ENCODE assay signal across 17 cellular contexts in the genomic region with DNA sequence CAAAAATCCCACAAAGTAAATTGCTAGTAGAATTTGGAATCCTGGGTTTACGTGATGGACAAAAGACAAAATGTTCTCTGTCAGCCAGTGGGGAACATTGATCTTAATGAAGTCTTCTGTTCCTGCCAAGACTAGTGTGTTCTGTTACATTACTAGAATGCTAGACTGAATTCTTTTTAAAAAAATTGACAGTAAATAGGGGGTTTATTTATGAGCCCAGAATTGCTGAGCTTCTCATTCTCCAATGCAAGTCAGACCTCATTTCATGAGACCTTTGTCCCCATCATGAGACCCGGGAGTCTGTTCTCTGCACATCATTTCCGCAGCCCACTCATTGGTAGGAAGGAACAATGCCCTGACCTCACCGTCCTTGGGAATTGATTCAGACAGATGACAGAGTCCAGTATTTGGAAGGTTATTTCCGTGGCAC.
DNase-seq lines count a peak whose midpoint lies in the region; ATAC-seq, FAIRE-seq and TF ChIP-seq lines count a peak whose summit lies in the region.
"Had no signal": no experiment of that assay in that cellular context is flagged by ENCODE, and none has a peak within 500 bp of the region (broad histone marks: within the 10 kb centered on the region; RNA-seq: fewer than 3 reads in every experiment).

No MANE protein-coding gene starts in this region.

- POLR2A ChIA-PET in Caco-2 (lab: Charles Lee): no interaction called here

- H3K36me3 ChIP-seq in gastroesophageal sphincter (peaks cover 0 to 77% of the 10 kb centered on the region in 2 donors), ovary (no peaks in the 10 kb centered on the region), small intestine (ENCODE audit: control insufficient read depth in 2 of 2, insufficient read depth in 2 of 2, low read length in 2 of 2) (peaks cover 5 to 8% of the 10 kb centered on the region in 2 donors), Caco-2 (ENCODE audit: control insufficient read depth, insufficient read depth, low read length) (peaks cover 4% of the 10 kb centered on the region)

- H3K27ac ChIP-seq in gastroesophageal sphincter (peak overlapping the region; percentile 73 to 86 (median 74)), ovary (peak overlapping the region in 1 of 2 donors; percentile 38), small intestine (ENCODE audit: low read depth in 1 of 2, low read length in 1 of 2) (no peak overlapping the region)

- H3K36me3 Mint-ChIP-seq in Caco-2 (ENCODE audit: insufficient read depth, unreplicated experiment): peaks cover 59% of the 10 kb centered on the region

- H3K4me3 ChIP-seq in gastroesophageal sphincter: no peak overlapping the region
- no peak overlapping the region for H3K4me3 ChIP-seq in ovary
- no peak overlapping the region for H3K4me3 ChIP-seq in small intestine (ENCODE audit: low read depth in 1 of 2, low read length in 2 of 2)
- no peak overlapping the region for H3K4me3 ChIP-seq in Caco-2 (ENCODE audit: low read depth, low read length)

- H3K4me1 ChIP-seq in gastroesophageal sphincter (peaks cover 0 to 50% (median 5%) of the 10 kb centered on the region in 3 donors), ovary (ENCODE audit: insufficient read depth) (peaks cover 19% of the 10 kb centered on the region), small intestine (ENCODE audit: control insufficient read depth in 2 of 2, insufficient read depth in 1 of 2, low read depth in 1 of 2, low read length in 1 of 2) (no peaks in the 10 kb centered on the region), Caco-2 (0 out of 2 replicates have a peak, but pooled peaks cover 9% of the 10 kb centered on the region)

- no peak for TF ChIP-seq POLR2A in gastroesophageal sphincter (IDR thresholded peaks at IDR 0.05)
- TF ChIP-seq POLR2A in ovary (IDR thresholded peaks at IDR 0.05): no peak

- no peak for DNase-seq in Right ventricle myocardium inferior (ENCODE audit: missing footprints)
- no peak for DNase-seq in cardiac septum (ENCODE audit: low spot score)
- peak in 3 of 5 donors; percentile 41 to 64 (median 56) for DNase-seq in ovary
- no peak for DNase-seq in small intestine
- no peak for DNase-seq in Caco-2
- DNase-seq in T-helper 1 cell: no peak
- DNase-seq: activated CD8-positive, alpha-beta T cell treated with anti-CD3 and anti-CD28 coated beads for 36 hours; amygdala; effector CD8-positive, alpha-beta T cell; foreskin melanocyte; midbrain; NCI-H510A had no signal

- 48 to 55% methylated on average over 5 of the region's 5 CpGs for WGBS in gastroesophageal sphincter (ENCODE audit: low coverage in 1 of 2), 2 donors
- WGBS in ovary, 3 donors: 6 to 15% (median 12%) methylated on average over 5 of the region's 5 CpGs
- 73 to 83% (median 82%) methylated on average over 5 of the region's 5 CpGs for WGBS in small intestine, 3 donors

- TF ChIP-seq EP300 in gastroesophageal sphincter (IDR thresholded peaks at IDR 0.05) (no peak), ovary (IDR thresholded peaks at IDR 0.05) (no peak)

- peak; percentile 45 for ATAC-seq in Right ventricle myocardium inferior
- ATAC-seq in gastroesophageal sphincter: peak; percentile 57
- no peak for ATAC-seq in GM19328 (IDR thresholded peaks at IDR 0.05; ENCODE audit: unreplicated experiment)
- ATAC-seq: activated CD8-positive, alpha-beta T cell treated with anti-CD3 and anti-CD28 coated beads for 36 hours had no signal

- peaks cover 7% of the 10 kb centered on the region for H3K4me1 Mint-ChIP-seq in Caco-2 (ENCODE audit: low read depth, unreplicated experiment)

- no peak overlapping the region for H3K27ac Mint-ChIP-seq in Caco-2 (ENCODE audit: unreplicated experiment)
- H3K27ac Mint-ChIP-seq: activated CD8-positive, alpha-beta T cell treated with anti-CD3 and anti-CD28 coated beads for 36 hours; activated T-helper 1 cell treated with anti-CD3 and anti-CD28 coated beads, Interleukin-12 subunit alpha, Interleukin-12 subunit beta, Interleukin-2, Interleukin-4 antibody, amounts not matched to agents 30 ng/mL and 10 ng/mL and 1 ng/mL, durations not matched to agents 14 hours and 24 hours and 36 hours; stimulated activated naive CD8-positive, alpha-beta T cell treated with anti-CD3 and anti-CD28 coated beads, Interleukin-15, Interleukin-2, amounts not matched to agents 100 ng/mL and 50 ng/mL, for 24 hours had no signal

- no TSS peak for BruUV-seq in Caco-2 (replicated peaks; lab: Mats Ljungman, UMichigan)

- no peaks in the 10 kb centered on the region for H3K27me3 ChIP-seq in gastroesophageal sphincter
- H3K27me3 ChIP-seq in ovary: no peaks in the 10 kb centered on the region
- H3K27me3 ChIP-seq in small intestine (ENCODE audit: control insufficient read depth in 2 of 2, insufficient read depth in 2 of 2, low read length in 2 of 2): no peaks in the 10 kb centered on the region
- H3K27me3 ChIP-seq in Caco-2 (replicated peaks; ENCODE audit: control insufficient read depth, insufficient read depth, low read length): no peaks in the 10 kb centered on the region

- no peaks in the 10 kb centered on the region for H3K27me3 Mint-ChIP-seq in Caco-2 (ENCODE audit: insufficient read depth, unreplicated experiment)
- H3K27me3 Mint-ChIP-seq: activated CD8-positive, alpha-beta T cell treated with anti-CD3 and anti-CD28 coated beads for 36 hours; stimulated activated naive CD8-positive, alpha-beta T cell treated with anti-CD3 and anti-CD28 coated beads, Interleukin-15, Interleukin-2, amounts not matched to agents 100 ng/mL and 50 ng/mL, for 24 hours had no signal

- peaks cover 4% of the 10 kb centered on the region for H3K9me3 Mint-ChIP-seq in Caco-2 (ENCODE audit: unreplicated experiment)

- TF ChIP-seq CTCF in gastroesophageal sphincter (IDR thresholded peaks at IDR 0.05) (no peak), ovary (IDR thresholded peaks at IDR 0.05) (no peak), Caco-2 (IDR thresholded peaks at IDR 0.05; ENCODE audit: insufficient read depth in 1 of 2, low read depth in 1 of 2, low read length in 1 of 2, severe bottlenecking in 1 of 2, unreplicated experiment in 1 of 2) (no peak)

- no peak overlapping the region for H3K4me3 Mint-ChIP-seq in Caco-2 (ENCODE audit: unreplicated experiment)
- H3K4me3 Mint-ChIP-seq: activated CD8-positive, alpha-beta T cell treated with anti-CD3 and anti-CD28 coated beads for 36 hours; activated T-helper 1 cell treated with anti-CD3 and anti-CD28 coated beads, Interleukin-12 subunit alpha, Interleukin-12 subunit beta, Interleukin-2, Interleukin-4 antibody, amounts not matched to agents 30 ng/mL and 10 ng/mL and 1 ng/mL, durations not matched to agents 14 hours and 24 hours and 36 hours; stimulated activated naive CD8-positive, alpha-beta T cell treated with anti-CD3 and anti-CD28 coated beads, Interleukin-15, Interleukin-2, amounts not matched to agents 100 ng/mL and 50 ng/mL, for 24 hours had no signal

- CTCF ChIA-PET in Caco-2 (lab: Charles Lee): no interaction called here

- intact Hi-C loops in Right ventricle myocardium inferior (cut with DNase I) (loop anchor here (5.0 kb wide), 1 partner anchor 40 kb away; no protein-coding TSS in a partner anchor), cardiac septum (cut with DNase I) (loop anchor here (5.0 kb wide), 1 partner anchor 35 kb away; no protein-coding TSS in a partner anchor), ovary (cut with DNase I) (loop anchor here in 2 of 4 donors (5.0 to 10.0 kb wide), 2 partner anchors 45 to 47 kb away; no protein-coding TSS in a partner anchor), Caco-2 (cut with micrococcal nuclease; ENCODE audit: unreplicated experiment) (no loop called here)

- no peak for FAIRE-seq in small intestine (lab: Jason Lieb, UNC)
- FAIRE-seq: TTC549 had no signal

- H3K9me3 ChIP-seq in gastroesophageal sphincter (no peaks in the 10 kb centered on the region), ovary (no peaks in the 10 kb centered on the region), small intestine (ENCODE audit: control insufficient read depth, low read depth) (no peaks in the 10 kb centered on the region), Caco-2 (no peaks in the 10 kb centered on the region)

Comparison
In these comparisons a context has a peak if more than half of its experiments do, and no peak if none do; other contexts are left out.
1. DNase-seq: peak in ovary (3 of 5); none in Right ventricle myocardium inferior (single experiment), cardiac septum (single experiment), small intestine (single experiment), Caco-2 (0 of 2) and T-helper 1 cell (0 of 5).
2. H3K27ac ChIP-seq: peak in gastroesophageal sphincter (4 of 4); none in small intestine (0 of 2).